ENCODE assay signal across 16 cellular contexts in genomic region chr5:33297760-33298216, GRCh38.
DNase-seq lines count a peak whose midpoint lies in the region; ATAC-seq and TF ChIP-seq lines count a peak whose summit lies in the region.
"Had no signal": no experiment of that assay in that cellular context is flagged by ENCODE, and none has a peak within 500 bp of the region (broad histone marks: within the 10 kb centered on the region; RNA-seq: fewer than 3 reads in every experiment).

No MANE protein-coding gene starts in this region.

- no peaks in the 10 kb centered on the region for H3K9me3 ChIP-seq in HUES48 (ENCODE audit: control insufficient read depth, insufficient read depth, low read length)
- H3K9me3 ChIP-seq in neural progenitor cell (ENCODE audit: low read depth) = no peaks in the 10 kb centered on the region

- peaks cover 2% of the 10 kb centered on the region for H3K9me3 Mint-ChIP-seq in neural progenitor cell
- H3K9me3 Mint-ChIP-seq: naive B cell, T-cell had no signal

- no peaks in the 10 kb centered on the region for H3K79me2 ChIP-seq in neural progenitor cell (ENCODE audit: low read depth)

- no peaks in the 10 kb centered on the region for H4K20me1 ChIP-seq in neural progenitor cell (ENCODE audit: low read depth)

- DNase-seq in GM10266 (ENCODE audit: extremely low spot score) = no peak
- DNase-seq in brain microvascular endothelial cell = no peak
- no peak for DNase-seq in neural progenitor cell (ENCODE audit: low spot score)
- DNase-seq in dorsolateral prefrontal cortex = no peak
- no peak for DNase-seq in NCI-H2196 treated with DMSO at 0.1 percent for 48 hours (lab: John Stamatoyannopoulos, UW; ENCODE audit: unreplicated experiment)
- DNase-seq: activated CD4-positive, CD25-positive, alpha-beta regulatory T cell; CD8-positive, alpha-beta memory T cell; central memory CD4-positive, alpha-beta T cell; GM23248; naive B cell; NCI-H2227 treated with DMSO at 0.1 percent for 48 hours; stimulated activated CD4-positive, alpha-beta T cell treated with anti-CD3 and anti-CD28 coated beads, Interleukin-2, amount 100 ng/mL, for 48 hours; T-cell had no signal

- H3K27me3 ChIP-seq in HUES48 (ENCODE audit: control insufficient read depth, insufficient read depth, low read length) (no peaks in the 10 kb centered on the region), brain microvascular endothelial cell (replicated peaks) (no peaks in the 10 kb centered on the region), neural progenitor cell (no peaks in the 10 kb centered on the region), dorsolateral prefrontal cortex (no peaks in the 10 kb centered on the region)

- H3K4me3 ChIP-seq in HUES48 (ENCODE audit: low read depth, low read length) = no peak overlapping the region
- no peak overlapping the region for H3K4me3 ChIP-seq in brain microvascular endothelial cell (ENCODE audit: low read depth, low read length)
- H3K4me3 ChIP-seq in neural progenitor cell = no peak overlapping the region
- no peak overlapping the region for H3K4me3 ChIP-seq in dorsolateral prefrontal cortex
- H3K4me3 ChIP-seq: GM23248 had no signal

- H3K27me3 Mint-ChIP-seq in neural progenitor cell (ENCODE audit: insufficient read depth, low read depth) = peaks cover 14% of the 10 kb centered on the region
- H3K27me3 Mint-ChIP-seq: CD8-positive, alpha-beta memory T cell; naive B cell; T-cell had no signal

- no peaks in the 10 kb centered on the region for H3K36me3 Mint-ChIP-seq in neural progenitor cell
- H3K36me3 Mint-ChIP-seq: CD8-positive, alpha-beta memory T cell; naive B cell; T-cell had no signal

- TF ChIP-seq CTCF in GM10266 (IDR thresholded peaks at IDR 0.05; ENCODE audit: control insufficient read depth, insufficient read depth, low read depth, missing control alignments) (peak; percentile 6), brain microvascular endothelial cell (IDR thresholded peaks at IDR 0.05; ENCODE audit: low read depth, low read length, missing control alignments) (peak; percentile 19), neural progenitor cell (IDR thresholded peaks at IDR 0.05) (peak; percentile 36), dorsolateral prefrontal cortex (IDR thresholded peaks at IDR 0.05 in 54 of 56, conservative IDR thresholded peaks at IDR 0.05 in 2 of 56; ENCODE audit: low read depth in 1 of 56, partially characterized antibody in 56 of 56) (peak in 1 of 56 donors; percentile 20)

- H3K4me2 ChIP-seq in neural progenitor cell = no peak overlapping the region

- in situ Hi-C loops in brain microvascular endothelial cell (cut with HindIII; ENCODE audit: low pct_ligation_motif_present, low sequenced_read_pairs) = no loop called here

- intact Hi-C loops in dorsolateral prefrontal cortex (cut with DNase I) = no loop called here

- H3F3A ChIP-seq in neural progenitor cell (ENCODE audit: low read depth) = peaks cover 22% of the 10 kb centered on the region

- no peak overlapping the region for H3K4me3 Mint-ChIP-seq in neural progenitor cell
- H3K4me3 Mint-ChIP-seq: CD8-positive, alpha-beta memory T cell; naive B cell; T-cell had no signal

- no peak overlapping the region for H2AFZ ChIP-seq in neural progenitor cell (replicated peaks)
- H2AFZ ChIP-seq: GM23248 had no signal

- H3K36me3 ChIP-seq in HUES48 (ENCODE audit: control insufficient read depth, insufficient read depth, low read length) (no peaks in the 10 kb centered on the region), brain microvascular endothelial cell (replicated peaks) (no peaks in the 10 kb centered on the region), neural progenitor cell (no peaks in the 10 kb centered on the region)

- ATAC-seq in HG03025 (IDR thresholded peaks at IDR 0.05; ENCODE audit: low FRiP score, unreplicated experiment) = no peak
- ATAC-seq: right cardiac atrium, T-cell had no signal

- H3K9ac ChIP-seq in HUES48 (ENCODE audit: low read depth, low read length) = no peak overlapping the region
- no peak overlapping the region for H3K9ac ChIP-seq in neural progenitor cell
- H3K9ac ChIP-seq: GM23248 had no signal

- peak overlapping the region; percentile 20 for H3K27ac Mint-ChIP-seq in neural progenitor cell
- H3K27ac Mint-ChIP-seq: CD8-positive, alpha-beta memory T cell; T-cell had no signal

- peaks cover 6% of the 10 kb centered on the region; the same call in 1 of the 2 replicates for H3K4me1 ChIP-seq in HUES48 (ENCODE audit: control insufficient read depth, insufficient read depth, low read length)
- peaks cover 52% of the 10 kb centered on the region for H3K4me1 ChIP-seq in neural progenitor cell

- H3K4me1 Mint-ChIP-seq in neural progenitor cell = peaks cover 16% of the 10 kb centered on the region

- H3K27ac ChIP-seq in HUES48 (ENCODE audit: low read depth, low read length) (peak overlapping the region; percentile 10), brain microvascular endothelial cell (no peak overlapping the region), neural progenitor cell (no peak overlapping the region), dorsolateral prefrontal cortex (no peak overlapping the region)
- H3K27ac ChIP-seq: GM23248 had no signal
